In genomic region chr9:113963914-113964739, GRCh38 we compare ENCODE assay signal across 29 cellular contexts.
DNase-seq lines count a peak whose midpoint lies in the region; ATAC-seq, FAIRE-seq and TF ChIP-seq lines count a peak whose summit lies in the region.
"Had no signal": no experiment of that assay in that cellular context is flagged by ENCODE, and none has a peak within 500 bp of the region (broad histone marks: within the 10 kb centered on the region; RNA-seq: fewer than 3 reads in every experiment).

No MANE protein-coding gene starts in this region.

- no peak for TF ChIP-seq RAD21 in H1 (IDR thresholded peaks at IDR 0.05 in 1 of 2, conservative IDR thresholded peaks at IDR 0.05 in 1 of 2; ENCODE audit: low read depth in 2 of 2, low read length in 2 of 2)

- H2AFZ ChIP-seq in H1 (ENCODE audit: low read length), result no peak overlapping the region
- H2AFZ ChIP-seq: PC-9 had no signal

- peaks cover 53% of the 10 kb centered on the region for H3K36me3 Mint-ChIP-seq in nephron (ENCODE audit: low read depth)
- peaks cover 33% of the 10 kb centered on the region for H3K36me3 Mint-ChIP-seq in type B pancreatic cell
- no peaks in the 10 kb centered on the region for H3K36me3 Mint-ChIP-seq in activated naive CD4-positive, alpha-beta T cell treated with anti-CD3 and anti-CD28 coated beads, Interleukin-2, amount 50 U/mL, for 72 hours
- H3K36me3 Mint-ChIP-seq: activated CD4-positive, alpha-beta memory T cell treated with anti-CD3 and anti-CD28 coated beads for 36 hours had no signal

- H2BK20ac ChIP-seq in H1 (ENCODE audit: low read length), result no peak overlapping the region

- no peak overlapping the region for H4K91ac ChIP-seq in H1 (replicated peaks; ENCODE audit: insufficient read length, low read length)

- no peak overlapping the region for H4K5ac ChIP-seq in H1 (ENCODE audit: insufficient read length, low read depth, low read length)

- H3K4me2 ChIP-seq in H1 (ENCODE audit: insufficient read depth in 1 of 2, low read depth in 2 of 2, low read length in 2 of 2), result no peak overlapping the region
- H3K4me2 ChIP-seq: PC-9 had no signal

- H3K36me3 ChIP-seq in heart left ventricle, result peaks cover 0 to 2% (median 0%) of the 10 kb centered on the region in 9 donors
- no peaks in the 10 kb centered on the region; a peak in 1 of 8 replicates for H3K36me3 ChIP-seq in H1 (ENCODE audit: control insufficient read depth in 2 of 4, insufficient read depth in 4 of 4, low read length in 3 of 4)
- H3K36me3 ChIP-seq: upper lobe of right lung had no signal

- no peak overlapping the region for H3K18ac ChIP-seq in H1 (ENCODE audit: extremely low read depth, low read length)

- H3K4me3 Mint-ChIP-seq in nephron (peak overlapping the region; percentile 46 to 58 (median 58)), type B pancreatic cell (peak overlapping the region; percentile 77)
- H3K4me3 Mint-ChIP-seq: activated CD4-positive, alpha-beta memory T cell treated with anti-CD3 and anti-CD28 coated beads for 36 hours; activated T-cell treated with anti-CD3 and anti-CD28 coated beads, Interleukin-2, amount 50 U/mL, for 72 hours; CD4-positive, alpha-beta T cell; immature natural killer cell; T-helper 2 cell treated with Interferon-gamma antibody and Interleukin-4, amounts not matched to agents 5 μg/mL and 100 μg/mL, for 36 hours had no signal

- H3K9ac ChIP-seq in H1 (replicated peaks in 1 of 4; ENCODE audit: extremely low read depth in 1 of 4, low read depth in 3 of 4, low read length in 3 of 4), result no peak overlapping the region

- H3K9me3 ChIP-seq in heart left ventricle (no peaks in the 10 kb centered on the region), H1 (ENCODE audit: insufficient read depth in 2 of 2, low read depth in 1 of 2, low read length in 1 of 2) (peaks cover 0 to 4% of the 10 kb centered on the region in 2 experiments; a peak in 1 of 4 replicates)
- H3K9me3 ChIP-seq: body of pancreas, upper lobe of right lung had no signal

- H3K14ac ChIP-seq in H1 (ENCODE audit: insufficient read length), result no peak overlapping the region

- no peaks in the 10 kb centered on the region for H3K9me3 Mint-ChIP-seq in nephron
- no peaks in the 10 kb centered on the region for H3K9me3 Mint-ChIP-seq in type B pancreatic cell
- no peaks in the 10 kb centered on the region for H3K9me3 Mint-ChIP-seq in activated naive CD4-positive, alpha-beta T cell treated with anti-CD3 and anti-CD28 coated beads, Interleukin-2, amount 50 U/mL, for 72 hours
- H3K9me3 Mint-ChIP-seq: activated CD4-positive, alpha-beta memory T cell treated with anti-CD3 and anti-CD28 coated beads for 36 hours; activated T-cell treated with anti-CD3 and anti-CD28 coated beads, Interleukin-2, amount 50 U/mL, for 72 hours; CD4-positive, alpha-beta T cell; immature natural killer cell; T-helper 2 cell treated with Interferon-gamma antibody and Interleukin-4, amounts not matched to agents 5 μg/mL and 100 μg/mL, for 36 hours had no signal

- peak; percentile 27 for DNase-seq in cardiac septum (ENCODE audit: low spot score)
- no peak for DNase-seq in heart left ventricle
- DNase-seq in H1 (ENCODE audit: low read depth in 1 of 2, low spot score in 2 of 2), result no peak
- DNase-seq in type B pancreatic cell (ENCODE audit: extremely low spot score, unreplicated experiment), result no peak
- DNase-seq in NCI-H82 treated with DMSO at 0.1 percent for 48 hours (lab: John Stamatoyannopoulos, UW; ENCODE audit: unreplicated experiment), result no peak
- no peak for DNase-seq in activated naive CD4-positive, alpha-beta T cell treated with anti-CD3 and anti-CD28 coated beads, Interleukin-2, amount 50 U/mL, for 72 hours (ENCODE audit: low spot score in 2 of 2)
- DNase-seq: activated CD4-positive, alpha-beta memory T cell treated with anti-CD3 and anti-CD28 coated beads for 36 hours; activated CD4-positive, alpha-beta T cell treated with anti-CD3 and anti-CD28 coated beads for 1 hour; activated naive CD4-positive, alpha-beta T cell; activated T-cell treated with anti-CD3 and anti-CD28 coated beads, Interleukin-2, amount 50 U/mL, for 72 hours; CD4-positive, alpha-beta T cell; cerebellar nuclear complex; immature natural killer cell; KBM-7; NCI-H1092 treated with DMSO at 0.1 percent for 48 hours; NCI-H187; NCI-H524 treated with DMSO at 0.1 percent for 48 hours; NK-92 treated with Interleukin-12 subunit alpha and Interleukin-12 subunit beta, amount 100 ng/mL, for 24 hours; PC-9; Right ventricle myocardium superior; small intestine; stimulated activated naive CD4-positive, alpha-beta T cell; upper lobe of right lung had no signal

- H2BK15ac ChIP-seq in H1 (ENCODE audit: low read length), result no peak overlapping the region

- H3K4ac ChIP-seq in H1 (replicated peaks; ENCODE audit: insufficient read length, low read depth, low read length), result no peak overlapping the region

- no peaks in the 10 kb centered on the region for H3K23me2 ChIP-seq in H1 (ENCODE audit: low read depth, low read length)

- no peak overlapping the region for H3K56ac ChIP-seq in H1 (replicated peaks; ENCODE audit: insufficient read length, low read depth, low read length)

- H2AK5ac ChIP-seq in H1 (ENCODE audit: low read depth, low read length), result no peak overlapping the region

- H3K4me1 Mint-ChIP-seq in nephron (peaks cover 77% of the 10 kb centered on the region), type B pancreatic cell (ENCODE audit: unreplicated experiment) (peaks cover 44% of the 10 kb centered on the region)
- H3K4me1 Mint-ChIP-seq: immature natural killer cell had no signal

- H3K79me1 ChIP-seq in H1 (ENCODE audit: low read depth, low read length), result no peaks in the 10 kb centered on the region; the same call in 1 of the 2 replicates

- H4K8ac ChIP-seq in H1 (ENCODE audit: extremely low read depth, insufficient read depth, low read length), result no peak overlapping the region

- no peak for TF ChIP-seq CTCF in heart left ventricle (IDR thresholded peaks at IDR 0.05)
- TF ChIP-seq CTCF in H1 (IDR thresholded peaks at IDR 0.05; ENCODE audit: control extremely low read depth in 1 of 3, insufficient read depth in 1 of 3, low read depth in 1 of 3, low read length in 3 of 3), result no peak
- TF ChIP-seq CTCF in nephron (IDR thresholded peaks at IDR 0.05; ENCODE audit: unreplicated experiment in 3 of 3), result no peak
- no peak for TF ChIP-seq CTCF in type B pancreatic cell (conservative IDR thresholded peaks at IDR 0.05)

- no peaks in the 10 kb centered on the region for H3K79me2 ChIP-seq in H1 (ENCODE audit: control insufficient read depth in 1 of 2, insufficient read depth in 2 of 2, low read length in 2 of 2)

- no peak for FAIRE-seq in H1 (lab: Jason Lieb, UNC)
- FAIRE-seq: small intestine had no signal

- H3K4me3 ChIP-seq in heart left ventricle, result no peak overlapping the region
- H3K4me3 ChIP-seq in H1 (ENCODE audit: extremely low read depth in 1 of 4, insufficient read depth in 2 of 4, low read depth in 3 of 4, low read length in 4 of 4), result no peak overlapping the region
- H3K4me3 ChIP-seq: body of pancreas, PC-9, upper lobe of right lung had no signal

- no peak overlapping the region for H2BK5ac ChIP-seq in H1 (ENCODE audit: low read depth, low read length)

- H3K27me3 Mint-ChIP-seq in nephron (ENCODE audit: low read depth) (no peaks in the 10 kb centered on the region), type B pancreatic cell (no peaks in the 10 kb centered on the region)
- H3K27me3 Mint-ChIP-seq: activated CD4-positive, alpha-beta memory T cell treated with anti-CD3 and anti-CD28 coated beads for 36 hours; CD4-positive, alpha-beta T cell had no signal

- CTCF ChIA-PET in H1 (lab: Charles Lee; ENCODE audit: partially characterized antibody), result interaction anchor here (0.6 to 6.1 kb wide), 26 partner anchors 9 to 232 kb away, joined by 3 to 55 read pairs (median 4); no protein-coding TSS in a partner anchor

- no peaks in the 10 kb centered on the region for H3K27me3 ChIP-seq in heart left ventricle
- H3K27me3 ChIP-seq in H1 (replicated peaks in 1 of 4; ENCODE audit: control insufficient read depth in 3 of 4, extremely low read depth in 1 of 4, insufficient read depth in 3 of 4, low read length in 3 of 4), result no peaks in the 10 kb centered on the region
- H3K27me3 ChIP-seq: body of pancreas, upper lobe of right lung had no signal

- no peak for TF ChIP-seq EP300 in H1 (IDR thresholded peaks at IDR 0.05; ENCODE audit: borderline replicate concordance in 1 of 2, low read depth in 2 of 2, low read length in 2 of 2)

- TF ChIP-seq POLR2A in heart left ventricle (IDR thresholded peaks at IDR 0.05) (no peak), H1 (IDR thresholded peaks at IDR 0.05; ENCODE audit: control extremely low read depth in 1 of 2, low read depth in 2 of 2, low read length in 2 of 2) (no peak)

- POLR2A ChIA-PET in H1 (lab: Charles Lee; ENCODE audit: partially characterized antibody), result interaction anchor here (1.8 kb wide), 1 partner anchor 10 kb away, joined by 3 read pairs; no protein-coding TSS in a partner anchor

- H3K4me1 ChIP-seq in heart left ventricle (no peaks in the 10 kb centered on the region), H1 (replicated peaks in 1 of 4; ENCODE audit: control insufficient read depth in 3 of 4, insufficient read depth in 4 of 4, low read length in 3 of 4) (peaks cover 0 to 3% (median 0%) of the 10 kb centered on the region in 4 experiments; a peak in 2 of 7 replicates)
- H3K4me1 ChIP-seq: upper lobe of right lung had no signal

- H3K27ac ChIP-seq in heart left ventricle (no peak overlapping the region), H1 (ENCODE audit: low read depth, low read length) (no peak overlapping the region)
- H3K27ac ChIP-seq: 22Rv1, PC-9, upper lobe of right lung had no signal

- H4K20me1 ChIP-seq in H1 (replicated peaks in 1 of 2; ENCODE audit: control insufficient read depth in 1 of 2, insufficient read depth in 2 of 2, low read length in 2 of 2), result no peaks in the 10 kb centered on the region

- ATAC-seq in heart left ventricle (no peak), HG02571 (IDR thresholded peaks at IDR 0.05; ENCODE audit: unreplicated experiment) (no peak)
- ATAC-seq in activated naive CD4-positive, alpha-beta T cell treated with anti-CD3 and anti-CD28 coated beads, Interleukin-2, amount 50 U/mL, for 72 hours, result no peak
- ATAC-seq: activated T-cell treated with anti-CD3 and anti-CD28 coated beads, Interleukin-2, amount 50 U/mL, for 72 hours; body of pancreas; left lobe of liver; upper lobe of right lung had no signal

- H3K27ac Mint-ChIP-seq in nephron (peak overlapping the region; percentile 96 to 97 (median 96)), type B pancreatic cell (peak overlapping the region; percentile 73)
- H3K27ac Mint-ChIP-seq in activated naive CD4-positive, alpha-beta T cell treated with anti-CD3 and anti-CD28 coated beads, Interleukin-2, amount 50 U/mL, for 72 hours, result no peak overlapping the region
- H3K27ac Mint-ChIP-seq: activated CD4-positive, alpha-beta memory T cell treated with anti-CD3 and anti-CD28 coated beads for 36 hours; activated T-cell treated with anti-CD3 and anti-CD28 coated beads, Interleukin-2, amount 50 U/mL, for 72 hours; CD4-positive, alpha-beta T cell; immature natural killer cell; T-helper 2 cell treated with Interferon-gamma antibody and Interleukin-4, amounts not matched to agents 5 μg/mL and 100 μg/mL, for 36 hours had no signal

- WGBS in heart left ventricle, 4 donors, result 88 to 92% (median 90%) methylated on average over 16 of the region's 16 CpGs
- 90% methylated on average over 16 of the region's 16 CpGs; no CpG with 5 or more reads in 1 of the 2 experiments for WGBS in H1 (ENCODE audit: extremely low coverage in 1 of 2, insufficient coverage in 1 of 2, insufficient read length in 1 of 2, insufficient replicate concordance in 2 of 2, low coverage in 1 of 2, low lambda C conversion rate in 2 of 2, missing lambda C conversion rate in 1 of 2), 2 experiments

- no peak overlapping the region for H2BK12ac ChIP-seq in H1 (ENCODE audit: low read depth, low read length)

- H3K23ac ChIP-seq in H1 (ENCODE audit: insufficient read length), result no peak overlapping the region

- intact Hi-C loops in cardiac septum (cut with DNase I), result loop anchor here (10.0 kb wide), 1 partner anchor 159 kb away; no protein-coding TSS in a partner anchor
- intact Hi-C loops in heart left ventricle (cut with DNase I), result loop anchor here in 2 of 10 donors (2.0 to 10.0 kb wide), 3 partner anchors 79 to 157 kb away; no protein-coding TSS in a partner anchor

- H2BK120ac ChIP-seq in H1 (replicated peaks; ENCODE audit: low read depth, low read length), result no peak overlapping the region

Comparison
In these comparisons a context has a peak if more than half of its experiments do, and no peak if none do; other contexts are left out.
1. H3K27ac Mint-ChIP-seq: peak in nephron (3 of 3) and type B pancreatic cell (single experiment); none in activated naive CD4-positive, alpha-beta T cell treated with anti-CD3 and anti-CD28 coated beads, Interleukin-2, amount 50 U/mL, for 72 hours (0 of 2).